1 cellular context compared by ENCODE assay signal in the genomic region with DNA sequence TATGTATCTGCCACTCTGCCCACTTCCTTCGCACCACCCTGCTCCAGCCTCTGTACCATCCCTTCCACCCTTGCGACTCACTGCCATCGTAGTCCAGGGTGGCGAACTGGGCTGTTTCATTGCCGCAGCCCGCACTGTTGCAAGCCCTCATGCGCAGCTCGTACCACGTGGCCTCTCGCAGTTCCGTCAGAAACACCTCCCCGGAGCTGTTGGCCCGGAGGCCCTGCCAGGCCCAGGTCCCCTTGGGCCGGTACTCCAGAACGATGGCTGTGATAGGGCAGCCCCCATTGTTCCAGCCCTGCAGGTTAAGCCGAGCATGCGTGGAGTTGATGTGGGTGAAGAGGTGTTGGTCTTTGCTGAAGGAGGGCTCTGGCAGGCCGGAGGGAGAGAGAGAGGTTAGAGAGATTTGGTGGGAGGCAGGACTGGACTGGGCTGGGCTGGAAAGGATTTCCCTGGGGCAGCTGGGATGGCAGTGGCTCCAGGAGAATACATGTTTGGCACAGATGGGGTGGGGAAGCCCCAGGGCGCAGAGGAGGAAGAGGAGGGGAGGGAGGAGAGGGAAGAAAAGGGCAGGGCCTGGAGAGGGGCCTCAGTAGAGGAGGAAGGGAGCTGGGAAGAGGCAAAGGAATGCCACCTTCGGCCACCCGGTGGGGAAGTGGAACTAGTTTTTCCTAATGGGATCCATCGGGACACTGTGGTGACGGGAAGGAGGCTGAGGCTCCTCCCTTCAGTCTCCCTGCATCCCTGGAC.
TF ChIP-seq lines count a peak whose summit lies in the region.

No MANE protein-coding gene starts in this region.

TF ChIP-seq in GM23338, 12 proteins besides CTCF, POLR2A, EP300 and RAD21:
- TF ChIP-seq STAT1 (IDR thresholded peaks at IDR 0.05; ENCODE audit: unreplicated experiment) (no peak), POLR2AphosphoS5 (IDR thresholded peaks at IDR 0.05; ENCODE audit: low read depth) (no peak), NANOG (IDR thresholded peaks at IDR 0.05; ENCODE audit: borderline replicate concordance) (no peak), CREB1 (CRISPR knock-in tag; IDR thresholded peaks at IDR 0.05; ENCODE audit: low read depth) (no peak), EZH2 (IDR thresholded peaks at IDR 0.05; ENCODE audit: low read depth, unreplicated experiment) (no peak), JUNB (IDR thresholded peaks at IDR 0.05; ENCODE audit: unreplicated experiment) (no peak), ZNF331 (CRISPR knock-in tag; IDR thresholded peaks at IDR 0.05; ENCODE audit: low read depth) (no peak), EZH2phosphoT487 (IDR thresholded peaks at IDR 0.05; ENCODE audit: unreplicated experiment) (no peak), ZNF114 (CRISPR knock-in tag; IDR thresholded peaks at IDR 0.05) (no peak)
- TF ChIP-seq, protein P1, sequence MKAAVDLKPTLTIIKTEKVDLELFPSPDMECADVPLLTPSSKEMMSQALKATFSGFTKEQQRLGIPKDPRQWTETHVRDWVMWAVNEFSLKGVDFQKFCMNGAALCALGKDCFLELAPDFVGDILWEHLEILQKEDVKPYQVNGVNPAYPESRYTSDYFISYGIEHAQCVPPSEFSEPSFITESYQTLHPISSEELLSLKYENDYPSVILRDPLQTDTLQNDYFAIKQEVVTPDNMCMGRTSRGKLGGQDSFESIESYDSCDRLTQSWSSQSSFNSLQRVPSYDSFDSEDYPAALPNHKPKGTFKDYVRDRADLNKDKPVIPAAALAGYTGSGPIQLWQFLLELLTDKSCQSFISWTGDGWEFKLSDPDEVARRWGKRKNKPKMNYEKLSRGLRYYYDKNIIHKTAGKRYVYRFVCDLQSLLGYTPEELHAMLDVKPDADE (IDR thresholded peaks at IDR 0.05) = no peak
- TF ChIP-seq, protein P2, sequence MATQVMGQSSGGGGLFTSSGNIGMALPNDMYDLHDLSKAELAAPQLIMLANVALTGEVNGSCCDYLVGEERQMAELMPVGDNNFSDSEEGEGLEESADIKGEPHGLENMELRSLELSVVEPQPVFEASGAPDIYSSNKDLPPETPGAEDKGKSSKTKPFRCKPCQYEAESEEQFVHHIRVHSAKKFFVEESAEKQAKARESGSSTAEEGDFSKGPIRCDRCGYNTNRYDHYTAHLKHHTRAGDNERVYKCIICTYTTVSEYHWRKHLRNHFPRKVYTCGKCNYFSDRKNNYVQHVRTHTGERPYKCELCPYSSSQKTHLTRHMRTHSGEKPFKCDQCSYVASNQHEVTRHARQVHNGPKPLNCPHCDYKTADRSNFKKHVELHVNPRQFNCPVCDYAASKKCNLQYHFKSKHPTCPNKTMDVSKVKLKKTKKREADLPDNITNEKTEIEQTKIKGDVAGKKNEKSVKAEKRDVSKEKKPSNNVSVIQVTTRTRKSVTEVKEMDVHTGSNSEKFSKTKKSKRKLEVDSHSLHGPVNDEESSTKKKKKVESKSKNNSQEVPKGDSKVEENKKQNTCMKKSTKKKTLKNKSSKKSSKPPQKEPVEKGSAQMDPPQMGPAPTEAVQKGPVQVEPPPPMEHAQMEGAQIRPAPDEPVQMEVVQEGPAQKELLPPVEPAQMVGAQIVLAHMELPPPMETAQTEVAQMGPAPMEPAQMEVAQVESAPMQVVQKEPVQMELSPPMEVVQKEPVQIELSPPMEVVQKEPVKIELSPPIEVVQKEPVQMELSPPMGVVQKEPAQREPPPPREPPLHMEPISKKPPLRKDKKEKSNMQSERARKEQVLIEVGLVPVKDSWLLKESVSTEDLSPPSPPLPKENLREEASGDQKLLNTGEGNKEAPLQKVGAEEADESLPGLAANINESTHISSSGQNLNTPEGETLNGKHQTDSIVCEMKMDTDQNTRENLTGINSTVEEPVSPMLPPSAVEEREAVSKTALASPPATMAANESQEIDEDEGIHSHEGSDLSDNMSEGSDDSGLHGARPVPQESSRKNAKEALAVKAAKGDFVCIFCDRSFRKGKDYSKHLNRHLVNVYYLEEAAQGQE (IDR thresholded peaks at IDR 0.05; ENCODE audit: unreplicated experiment) = no peak
TF ChIP-seq in GM23338: peak in this region for 0.
